ENCODE assay signal across 20 cellular contexts in genomic region chr16:88435437-88436355, GRCh38. TPM values are rescaled to one million over a fixed set of nuclear protein-coding genes. Genes with fewer than 3 reads are reported as not detected.
A peak's percentile ranks its signal among the peaks of the same experiment; 100 is the strongest.
DNase-seq lines count a peak whose midpoint lies in the region; ATAC-seq, FAIRE-seq and TF ChIP-seq lines count a peak whose summit lies in the region.
"Had no signal": no experiment of that assay in that cellular context is flagged by ENCODE, and none has a peak within 500 bp of the region (broad histone marks: within the 10 kb centered on the region; RNA-seq: fewer than 3 reads in every experiment).

No MANE protein-coding gene starts in this region.

- DNase-seq in HCT116 (ENCODE audit: low read depth, low spot score) (no peak), Kasumi-1 (lab: John Stamatoyannopoulos, UW) (peak; percentile 24 to 38), K562 (ENCODE audit: extremely low read depth in 1 of 4, low spot score in 3 of 4) (no peak), retina (peak; percentile 24), SHP77 (lab: John Stamatoyannopoulos, UW) (no peak), NCI-H1105 treated with DMSO at 0.1 percent for 48 hours (lab: John Stamatoyannopoulos, UW) (no peak)
- DNase-seq: Caco-2; CD4-positive, alpha-beta memory T cell; DMS 273 treated with DMSO at 0.1 percent for 48 hours; DND-41; H9; NCI-H1417 treated with DMSO at 0.1 percent for 48 hours; NCI-H187; NCI-H446; NCI-H526; PC-3; Right ventricle myocardium superior; SK-N-SH had no signal

- H3K9ac ChIP-seq in HCT116 (ENCODE audit: low read length) (no peak overlapping the region), K562 (ENCODE audit: insufficient read depth in 1 of 2, low read depth in 2 of 2, low read length in 2 of 2) (no peak overlapping the region)
- H3K9ac ChIP-seq: SK-N-SH had no signal

- intact Hi-C loops in HCT116 (cut with micrococcal nuclease) (loop anchor here (5.0 kb wide), 1 partner anchor 453 kb away; no protein-coding TSS in a partner anchor), K562 (cut with micrococcal nuclease) (loop anchor here (2.0 kb wide), 1 partner anchor 149 kb away; no protein-coding TSS in a partner anchor)

- H3K4me1 ChIP-seq in HCT116 (ENCODE audit: control insufficient read depth in 1 of 2, insufficient read depth in 2 of 2, low read length in 2 of 2) (peaks cover 0 to 4% of the 10 kb centered on the region in 2 experiments; a peak in 2 of 4 replicates), K562 (replicated peaks in 1 of 2; ENCODE audit: control insufficient read depth in 2 of 2, insufficient read depth in 2 of 2, low read length in 2 of 2) (peaks cover 0 to 81% of the 10 kb centered on the region in 2 experiments; a peak in 2 of 5 replicates)

- H4K20me1 ChIP-seq in HCT116 (ENCODE audit: insufficient read depth) (no peaks in the 10 kb centered on the region), K562 (replicated peaks; ENCODE audit: control insufficient read depth, insufficient read depth, low read length) (peaks cover 11% of the 10 kb centered on the region)

- no peak for TF ChIP-seq EP300 in K562 (IDR thresholded peaks at IDR 0.05; ENCODE audit: low read length)

- TF ChIP-seq POLR2A in HCT116 (IDR thresholded peaks at IDR 0.05; ENCODE audit: borderline replicate concordance, extremely low read depth, insufficient read depth, insufficient read length) (no peak), K562 (conservative IDR thresholded peaks at IDR 0.05) (no peak)

- FAIRE-seq in K562 (lab: Jason Lieb, UNC): no peak
- FAIRE-seq: GM12878 had no signal

- no TSS peak for BruUV-seq in HCT116 (replicated peaks; lab: Mats Ljungman, UMichigan)
- no TSS peak for BruUV-seq in K562 (replicated peaks; lab: Mats Ljungman, UMichigan)

- H3K9me2 ChIP-seq in HCT116 (ENCODE audit: insufficient read depth): no peaks in the 10 kb centered on the region
- H3K9me2 ChIP-seq: SK-N-SH had no signal

- ATAC-seq in HCT116 (no peak), K562 (peak; percentile 14; the same call in 2 of the 3 replicates), GM21360 (IDR thresholded peaks at IDR 0.05; ENCODE audit: unreplicated experiment) (no peak)
- ATAC-seq: GM12878, PC-3 had no signal

- H2AFZ ChIP-seq in HCT116 (ENCODE audit: low read depth, low read length, poor library complexity, severe bottlenecking) (no peak overlapping the region), K562 (ENCODE audit: low read depth, low read length) (no peak overlapping the region)

- CTCF ChIA-PET in HCT116 (lab: Charles Lee): interaction anchor here (1.0 to 2.1 kb wide), 2 partner anchors 148 to 151 kb away, joined by 3 to 20 read pairs; no protein-coding TSS in a partner anchor
- CTCF ChIA-PET in K562 (lab: Yijun Ruan, JAX; ENCODE audit: low intra/inter-chr PET ratio): no interaction called here

- H3K9me3 ChIP-seq in HCT116 (ENCODE audit: control insufficient read depth in 1 of 2, insufficient read depth in 1 of 2, low read depth in 1 of 2, low read length in 2 of 2) (no peaks in the 10 kb centered on the region), K562 (replicated peaks; ENCODE audit: control insufficient read depth, insufficient read depth, low read depth, low read length) (no peaks in the 10 kb centered on the region)
- H3K9me3 ChIP-seq: Caco-2, SK-N-SH had no signal

- H3K27ac ChIP-seq in HCT116 (ENCODE audit: low read depth, low read length) (no peak overlapping the region), K562 (ENCODE audit: extremely low read depth, low read depth, low read length) (no peak overlapping the region)

- H3K4me2 ChIP-seq in HCT116 (ENCODE audit: low read length) (no peak overlapping the region), K562 (ENCODE audit: insufficient read depth, low read length) (no peak overlapping the region)
- H3K4me2 ChIP-seq: SK-N-SH had no signal

- POLR2A ChIA-PET in HCT116 (lab: Charles Lee): interaction anchor here (0.8 kb wide), 1 partner anchor 148 kb away, joined by 3 read pairs; no protein-coding TSS in a partner anchor
- POLR2A ChIA-PET in K562 (lab: Yijun Ruan, JAX): interaction anchor here (0.8 to 1.0 kb wide), 2 partner anchors 25 to 92 kb away, joined by 3 read pairs; no protein-coding TSS in a partner anchor

- TF ChIP-seq CTCF in HCT116 (IDR thresholded peaks at IDR 0.05 in 2 of 3, conservative IDR thresholded peaks at IDR 0.05 in 1 of 3; ENCODE audit: borderline replicate concordance in 1 of 3, insufficient read depth in 1 of 3, low read depth in 2 of 3, low read length in 2 of 3) (no peak), K562 (IDR thresholded peaks at IDR 0.05 in 2 of 3, conservative IDR thresholded peaks at IDR 0.05 in 1 of 3; ENCODE audit: insufficient read depth in 2 of 3, low read depth in 1 of 3, low read length in 3 of 3) (no peak)

- no peak for TF ChIP-seq RAD21 in HCT116 (IDR thresholded peaks at IDR 0.05; ENCODE audit: low read depth)
- no peak for TF ChIP-seq RAD21 in K562 (CRISPR knock-in tag; conservative IDR thresholded peaks at IDR 0.05 in 1 of 2, IDR thresholded peaks at IDR 0.05 in 1 of 2)

- no peaks in the 10 kb centered on the region for H3K36me3 ChIP-seq in HCT116 (ENCODE audit: control insufficient read depth in 1 of 2, insufficient read depth in 2 of 2, low read length in 2 of 2)
- H3K36me3 ChIP-seq in K562 (ENCODE audit: control insufficient read depth, insufficient read depth, low read length): no peaks in the 10 kb centered on the region

- in situ Hi-C loops in K562 (cut with MboI): no loop called here

- H3K4me3 ChIP-seq in HCT116 (replicated peaks in 1 of 2; ENCODE audit: low read depth in 1 of 2, low read length in 2 of 2) (no peak overlapping the region), K562 (no peak overlapping the region)
- H3K4me3 ChIP-seq: GM12878 had no signal

- H3K79me2 ChIP-seq in HCT116 (ENCODE audit: insufficient read depth, low read length) (no peaks in the 10 kb centered on the region), K562 (ENCODE audit: control insufficient read depth, insufficient read depth, low read length) (no peaks in the 10 kb centered on the region)

- WGBS in K562 (ENCODE audit: insufficient coverage, low coverage, missing lambda C conversion rate): 11% methylated on average over 35 of the region's 36 CpGs

- H3K9me1 ChIP-seq in K562 (ENCODE audit: control insufficient read depth, insufficient read depth, low read length): no peaks in the 10 kb centered on the region

- H3K27me3 ChIP-seq in HCT116 (ENCODE audit: insufficient read depth, low read length) (no peaks in the 10 kb centered on the region), K562 (ENCODE audit: control insufficient read depth in 2 of 2, insufficient read depth in 2 of 2, low read length in 2 of 2) (peaks cover 29 to 69% of the 10 kb centered on the region in 2 experiments; a peak in 4 of 5 replicates)

- RAD21 ChIA-PET in HCT116 (lab: Charles Lee; ENCODE audit: low non-redundant PET in 1 of 2, low total read pairs in 2 of 2, uncharacterized antibody in 2 of 2, unreplicated experiment in 2 of 2): interaction anchor here in 1 of 2 experiments (0.8 kb wide), 1 partner anchor 647 kb away, joined by 8 read pairs; no protein-coding TSS in a partner anchor

TF ChIP-seq in HCT116, 20 proteins besides CTCF, POLR2A, EP300 and RAD21 (continues in another document):
- TF ChIP-seq SRF (IDR thresholded peaks at IDR 0.05; ENCODE audit: low read depth) (no peak), SIN3A (IDR thresholded peaks at IDR 0.05; ENCODE audit: low read depth) (no peak)

TF ChIP-seq in K562, 482 proteins besides CTCF, POLR2A, EP300 and RAD21:
- TF ChIP-seq ZNF263 (CRISPR knock-in tag; IDR thresholded peaks at IDR 0.05; ENCODE audit: borderline replicate concordance) (0 out of 2 replicates have a peak, but pooled peaks have one; percentile 15), ZKSCAN8 (CRISPR knock-in tag; IDR thresholded peaks at IDR 0.05) (no peak)

RNA-seq across cellular contexts. Expression of gene ZFPM1, which starts 17.4 kb away (rescaled TPM):
- total RNA-seq in HCT116 (2021; ENCODE audit: unreplicated experiment): 14.6 TPM
- 5.6 and 6.4 TPM in 2 replicates for polyA plus RNA-seq in HCT116 (2012)
- total RNA-seq in K562 (2011; cell fraction: chromatin; rRNA removed; ENCODE audit: low replicate concordance): 14.4 and 38.8 TPM in 2 replicates
- total RNA-seq in K562 (2011; cell fraction: nucleolus; rRNA removed): 25.3 and 27.9 TPM in 2 replicates
- total RNA-seq in K562 (2011; cell fraction: nucleoplasm; rRNA removed): 16.8 and 18.9 TPM in 2 replicates
- total RNA-seq in K562 (2014; rRNA removed): 4.5 and 8.7 TPM in 2 replicates
- 0.26 and 0.47 TPM in 2 replicates for total RNA-seq in K562 (2014; rRNA removed; fragmentation: Illumina TruSeq; extraction: Trizol)
- 3.2 and 4.5 TPM in 2 replicates for total RNA-seq in K562 (2015; rRNA removed; fragmentation: Illumina TruSeq; extraction: Trizol)
- 32.7 and 35.9 TPM in 2 replicates for total RNA-seq in K562 (2021)
- polyA plus RNA-seq in K562 (2011; rRNA removed): 0.88 and 1.4 TPM in 2 replicates
- 0.81 and 4.8 TPM in 2 replicates for polyA plus RNA-seq in K562 (2011; cell fraction: cytosol; rRNA removed)
- polyA plus RNA-seq in K562 (2011; cell fraction: nucleus; rRNA removed): 3.4 and 13.6 TPM in 2 replicates
- 7.9 and 12.2 TPM in 2 replicates for polyA plus RNA-seq in K562 (2012)
- polyA plus RNA-seq in K562 (2014; fragmentation: Illumina TruSeq; extraction: Trizol): 1.2 and 5.1 TPM in 2 replicates
- under 1 TPM; 0.03 to 0.11 TPM for polyA plus RNA-seq in K562 (2014; fragmentation: Nextera tagmentation; extraction: Ambion mirVana)
- 4.7 and 5.5 TPM in 2 replicates for polyA plus RNA-seq in K562 (2014; rRNA removed)
- 0.30 and 1.1 TPM in 2 replicates for polyA minus RNA-seq in K562 (2011; rRNA and poly(A)+ RNA removed)
- 12.3 and 14.7 TPM in 2 replicates for polyA minus RNA-seq in K562 (2011; cell fraction: cytosol; rRNA and poly(A)+ RNA removed)
- polyA minus RNA-seq in K562 (2011; cell fraction: nucleus; rRNA and poly(A)+ RNA removed): 7.7 and 10.1 TPM in 2 replicates

RNA-seq across cellular contexts. Expression of gene ZNF469, which starts 52.9 kb away (rescaled TPM):
- total RNA-seq in HCT116 (2021; ENCODE audit: unreplicated experiment): 5.9 TPM
- polyA plus RNA-seq in HCT116 (2012): 2.1 and 2.4 TPM in 2 replicates
- total RNA-seq in K562 (2011; cell fraction: chromatin; rRNA removed; ENCODE audit: low replicate concordance): 0.04 and 0.09 TPM in 2 replicates
- total RNA-seq in K562 (2011; cell fraction: nucleolus; rRNA removed): 0.13 and 0.17 TPM in 2 replicates
- under 0.01 and 0.08 TPM in 2 replicates for total RNA-seq in K562 (2011; cell fraction: nucleoplasm; rRNA removed)
- under 0.01 TPM in 1 of 2 replicates, not detected in the other for total RNA-seq in K562 (2014; rRNA removed)
- not detected in 2 replicates for total RNA-seq in K562 (2014; rRNA removed; fragmentation: Illumina TruSeq; extraction: Trizol)
- total RNA-seq in K562 (2015; rRNA removed; fragmentation: Illumina TruSeq; extraction: Trizol): not detected in 2 replicates
- total RNA-seq in K562 (2021): 0.02 and 0.04 TPM in 2 replicates
- not detected in 2 replicates for polyA plus RNA-seq in K562 (2011; rRNA removed)
- under 0.01 and 0.01 TPM in 2 replicates for polyA plus RNA-seq in K562 (2011; cell fraction: cytosol; rRNA removed)
- 0.01 and 0.03 TPM in 2 replicates for polyA plus RNA-seq in K562 (2011; cell fraction: nucleus; rRNA removed)
- polyA plus RNA-seq in K562 (2012): 0.01 TPM in 2 replicates
- polyA plus RNA-seq in K562 (2014; fragmentation: Illumina TruSeq; extraction: Trizol): 0.01 TPM in 1 of 2 replicates, not detected in the other
- polyA plus RNA-seq in K562 (2014; fragmentation: Nextera tagmentation; extraction: Ambion mirVana): not detected
- polyA plus RNA-seq in K562 (2014; rRNA removed): 0.01 TPM in 1 of 2 replicates, not detected in the other
- under 0.01 and 0.04 TPM in 2 replicates for polyA minus RNA-seq in K562 (2011; rRNA and poly(A)+ RNA removed)
- 0.09 and 0.10 TPM in 2 replicates for polyA minus RNA-seq in K562 (2011; cell fraction: cytosol; rRNA and poly(A)+ RNA removed)
- under 0.01 and 0.11 TPM in 2 replicates for polyA minus RNA-seq in K562 (2011; cell fraction: nucleus; rRNA and poly(A)+ RNA removed)

Comparison
In these comparisons a context has a peak if more than half of its experiments do, and no peak if none do; other contexts are left out.
1. DNase-seq: peak in Kasumi-1 (2 of 2) and retina (single experiment); none in HCT116 (single experiment), K562 (0 of 4), SHP77 (0 of 2) and NCI-H1105 treated with DMSO at 0.1 percent for 48 hours (single experiment).
2. Of the 22 proteins assayed by ChIP-seq in both K562 and HCT116: peak only in K562: none; only in HCT116: POLR2AphosphoS5; in both: none; in neither: 21.